8 cellular contexts compared by ENCODE assay signal in genomic region chr4:147943159-147943638, GRCh38.
DNase-seq lines count a peak whose midpoint lies in the region; ATAC-seq and TF ChIP-seq lines count a peak whose summit lies in the region.

No MANE protein-coding gene starts in this region.

- intact Hi-C loops in stomach (cut with DNase I; ENCODE audit: low total_unique reads): no loop called here
- intact Hi-C loops in ascending aorta (cut with DNase I): no loop called here

- H3K4me1 Mint-ChIP-seq in activated naive CD8-positive, alpha-beta T cell (ENCODE audit: low read depth): peaks cover 22% of the 10 kb centered on the region
- H3K4me1 Mint-ChIP-seq in activated naive CD8-positive, alpha-beta T cell treated with anti-CD3 and anti-CD28 coated beads for 36 hours: peaks cover 23% of the 10 kb centered on the region

- H3K4me3 Mint-ChIP-seq in activated naive CD8-positive, alpha-beta T cell: peak overlapping the region; percentile 24
- no peak overlapping the region for H3K4me3 Mint-ChIP-seq in activated naive CD8-positive, alpha-beta T cell treated with anti-CD3 and anti-CD28 coated beads for 36 hours

- H3K4me3 ChIP-seq in stomach: no peak overlapping the region
- no peak overlapping the region for H3K4me3 ChIP-seq in ascending aorta

- no peaks in the 10 kb centered on the region for H3K27me3 Mint-ChIP-seq in activated naive CD8-positive, alpha-beta T cell
- no peaks in the 10 kb centered on the region for H3K27me3 Mint-ChIP-seq in activated naive CD8-positive, alpha-beta T cell treated with anti-CD3 and anti-CD28 coated beads for 36 hours

- TF ChIP-seq CTCF in stomach (IDR thresholded peaks at IDR 0.05) (no peak), ascending aorta (IDR thresholded peaks at IDR 0.05) (no peak)

- H3K27ac Mint-ChIP-seq in activated naive CD8-positive, alpha-beta T cell: peak overlapping the region; percentile 28
- no peak overlapping the region for H3K27ac Mint-ChIP-seq in activated naive CD8-positive, alpha-beta T cell treated with anti-CD3 and anti-CD28 coated beads for 36 hours

- DNase-seq in activated naive CD8-positive, alpha-beta T cell treated with anti-CD3 and anti-CD28 coated beads for 36 hours: no peak
- peak; percentile 70 for DNase-seq in OCI-M1 (lab: John Stamatoyannopoulos, UW)
- DNase-seq in stomach: no peak
- DNase-seq in stimulated activated CD8-positive, alpha-beta memory T cell treated with anti-CD3 and anti-CD28 coated beads, Interleukin-4, amount 100 ng/mL, for 48 hours: no peak
- DNase-seq in NCI-H2196 treated with DMSO at 0.1 percent for 48 hours (lab: John Stamatoyannopoulos, UW; ENCODE audit: unreplicated experiment): no peak
- no peak for DNase-seq in ascending aorta (ENCODE audit: low spot score in 2 of 2)

- H3K36me3 ChIP-seq in stomach (peaks cover 7 to 55% (median 44%) of the 10 kb centered on the region in 4 donors), ascending aorta (peaks cover 28 to 45% of the 10 kb centered on the region in 2 donors)

- H3K36me3 Mint-ChIP-seq in activated naive CD8-positive, alpha-beta T cell: peaks cover 17% of the 10 kb centered on the region
- H3K36me3 Mint-ChIP-seq in activated naive CD8-positive, alpha-beta T cell treated with anti-CD3 and anti-CD28 coated beads for 36 hours: peaks cover 20% of the 10 kb centered on the region

- no peak for TF ChIP-seq POLR2A in stomach (IDR thresholded peaks at IDR 0.05)

- no peaks in the 10 kb centered on the region for H3K9me3 Mint-ChIP-seq in activated naive CD8-positive, alpha-beta T cell (ENCODE audit: low read depth)
- no peaks in the 10 kb centered on the region for H3K9me3 Mint-ChIP-seq in activated naive CD8-positive, alpha-beta T cell treated with anti-CD3 and anti-CD28 coated beads for 36 hours

- WGBS in stomach, 5 donors: 78 to 87% (median 79%) methylated on average over 3 of the region's 3 CpGs

- peak overlapping the region in 3 of 5 donors; percentile 8 to 30 (median 10) for H3K27ac ChIP-seq in stomach
- H3K27ac ChIP-seq in ascending aorta: peak overlapping the region in 1 of 2 donors; percentile 22

- TF ChIP-seq EP300 in stomach (IDR thresholded peaks at IDR 0.05): no peak

- peaks cover 0 to 29% (median 13%) of the 10 kb centered on the region in 4 donors for H3K4me1 ChIP-seq in stomach
- H3K4me1 ChIP-seq in ascending aorta: peaks cover 0 to 4% of the 10 kb centered on the region in 2 donors

- ATAC-seq in HG02870 (IDR thresholded peaks at IDR 0.05; ENCODE audit: unreplicated experiment): peak; percentile 92

- H3K27me3 ChIP-seq in stomach: no peaks in the 10 kb centered on the region
- no peaks in the 10 kb centered on the region for H3K27me3 ChIP-seq in ascending aorta

- no peaks in the 10 kb centered on the region for H3K9me3 ChIP-seq in stomach
- no peaks in the 10 kb centered on the region for H3K9me3 ChIP-seq in ascending aorta
